Comparison of ENCODE assay signal across 20 cellular contexts in genomic region chr17:76845524-76845923, GRCh38. TPM values are rescaled to one million over a fixed set of nuclear protein-coding genes. Genes with fewer than 3 reads are reported as not detected.
"Had no signal": no experiment of that assay in that cellular context is flagged by ENCODE, and none has a peak within 500 bp of the region (broad histone marks: within the 10 kb centered on the region; RNA-seq: fewer than 3 reads in every experiment).

No MANE protein-coding gene starts in this region.

- H3K4me1 ChIP-seq: pancreas had no signal

- H3K27ac Mint-ChIP-seq: activated naive CD8-positive, alpha-beta T cell treated with anti-CD3 and anti-CD28 coated beads for 36 hours; neural progenitor cell; stimulated activated memory B cell treated with anti-CD40 and anti-IgM and Interleukin-4, amounts not matched to agents 10 μg/mL and 1 μg/mL and 100 μg/mL, for 72 hours; T-helper 1 cell treated with Interleukin-12 subunit alpha and Interleukin-12 subunit beta and Interleukin-4 antibody, amounts not matched to agents 30 μg/mL and 1 μg/mL, for 36 hours had no signal

- H3K4me1 Mint-ChIP-seq: activated naive CD8-positive, alpha-beta T cell treated with anti-CD3 and anti-CD28 coated beads for 36 hours had no signal

- H3K4me3 ChIP-seq: dorsolateral prefrontal cortex, neural progenitor cell, pancreas, right atrium auricular region, smooth muscle cell, tibial artery had no signal

- H3K36me3 ChIP-seq: neural progenitor cell, pancreas, right atrium auricular region, tibial artery had no signal

- ATAC-seq: activated CD4-positive, CD25-positive, alpha-beta regulatory T cell treated with anti-CD3 and anti-CD28 coated beads, Interleukin-2, amount 50 U/mL, for 24 hours; activated T-cell treated with anti-CD3 and anti-CD28 coated beads, Interleukin-2, amount 50 U/mL, for 4 hours; esophagus mucosa; left lobe of liver; pancreas; stimulated activated memory B cell treated with anti-CD40 and anti-IgM and Interleukin-4, amounts not matched to agents 10 μg/mL and 1 μg/mL and 100 μg/mL, for 72 hours had no signal

- H3K4me3 Mint-ChIP-seq: activated naive CD8-positive, alpha-beta T cell treated with anti-CD3 and anti-CD28 coated beads for 36 hours; activated T-cell treated with anti-CD3 and anti-CD28 coated beads, Interleukin-2, amount 50 U/mL, for 4 hours; neural progenitor cell; stimulated activated memory B cell treated with anti-CD40 and anti-IgM and Interleukin-4, amounts not matched to agents 10 μg/mL and 1 μg/mL and 100 μg/mL, for 72 hours; T-helper 1 cell treated with Interleukin-12 subunit alpha and Interleukin-12 subunit beta and Interleukin-4 antibody, amounts not matched to agents 30 μg/mL and 1 μg/mL, for 36 hours had no signal

- H3K27ac ChIP-seq: neural progenitor cell, pancreas, right atrium auricular region, tibial artery had no signal

- FAIRE-seq: bronchial epithelial cell, pancreas, TTC549 had no signal

- H3K4me2 ChIP-seq: neural progenitor cell, smooth muscle cell had no signal

- DNase-seq: activated CD4-positive, alpha-beta T cell treated with anti-CD3 and anti-CD28 coated beads, Interleukin-2, amount 50 U/mL, for 4 hours; activated gamma-delta T cell; activated naive CD8-positive, alpha-beta T cell treated with anti-CD3 and anti-CD28 coated beads for 36 hours; activated T-cell treated with anti-CD3 and anti-CD28 coated beads, Interleukin-2, amount 50 U/mL, for 4 hours; dorsolateral prefrontal cortex; foreskin melanocyte; head of caudate nucleus; islet precursor cell; pancreas; tibial artery had no signal

- H3K9me3 ChIP-seq: pancreas, right atrium auricular region had no signal

- H3K36me3 Mint-ChIP-seq: activated naive CD8-positive, alpha-beta T cell treated with anti-CD3 and anti-CD28 coated beads for 36 hours; neural progenitor cell; stimulated activated memory B cell treated with anti-CD40 and anti-IgM and Interleukin-4, amounts not matched to agents 10 μg/mL and 1 μg/mL and 100 μg/mL, for 72 hours had no signal

- H3K9me3 Mint-ChIP-seq: activated naive CD8-positive, alpha-beta T cell treated with anti-CD3 and anti-CD28 coated beads for 36 hours; activated T-cell treated with anti-CD3 and anti-CD28 coated beads, Interleukin-2, amount 50 U/mL, for 4 hours; stimulated activated memory B cell treated with anti-CD40 and anti-IgM and Interleukin-4, amounts not matched to agents 10 μg/mL and 1 μg/mL and 100 μg/mL, for 72 hours; T-helper 1 cell treated with Interleukin-12 subunit alpha and Interleukin-12 subunit beta and Interleukin-4 antibody, amounts not matched to agents 30 μg/mL and 1 μg/mL, for 36 hours had no signal

RNA-seq across cellular contexts. Expression of gene MGAT5B, which starts 22.7 kb away (rescaled TPM):
- total RNA-seq: bronchial epithelial cell, left lobe of liver, right atrium auricular region had no signal
